8 cellular contexts compared by ENCODE assay signal in genomic region chr7:33129806-33130153, GRCh38. TPM values are rescaled to one million over a fixed set of nuclear protein-coding genes. Genes with fewer than 3 reads are reported as not detected.
DNase-seq lines count a peak whose midpoint lies in the region; ATAC-seq and TF ChIP-seq lines count a peak whose summit lies in the region.

No MANE protein-coding gene starts in this region.

- H3K4me2 ChIP-seq in IMR-90 (ENCODE audit: low read depth, low read length) = peak overlapping the region; percentile 80

- H3K36me3 ChIP-seq in CD4-positive, alpha-beta memory T cell (ENCODE audit: insufficient read depth, low read length) = no peaks in the 10 kb centered on the region
- H3K36me3 ChIP-seq in IMR-90 (ENCODE audit: control insufficient read depth, insufficient read depth, low read length) = no peaks in the 10 kb centered on the region
- no peaks in the 10 kb centered on the region for H3K36me3 ChIP-seq in right lobe of liver
- H3K36me3 ChIP-seq in tibial nerve = peaks cover 0 to 3% (median 0%) of the 10 kb centered on the region in 3 donors

- POLR2A ChIA-PET in CD4-positive, alpha-beta memory T cell (lab: Charles Lee; ENCODE audit: partially characterized antibody) = interaction anchor here (0.5 to 3.0 kb wide), 5 partner anchors 20 to 634 kb away, joined by 3 to 16 read pairs (median 5); partner anchors contain the start of genes AVL9, NT5C3A and RP9
- POLR2A ChIA-PET in IMR-90 (lab: Charles Lee; ENCODE audit: unreplicated experiment) = interaction anchor here (0.9 kb wide), 1 partner anchor 10 kb away, joined by 3 read pairs; no protein-coding TSS in a partner anchor
- POLR2A ChIA-PET in MCF 10A (lab: Yijun Ruan, JAX) = interaction anchor here (0.8 to 1.7 kb wide), 2 partner anchors 21 to 29 kb away, joined by 3 to 15 read pairs; partner anchors contain the start of gene RP9

- no peak for TF ChIP-seq CTCF in IMR-90 (conservative IDR thresholded peaks at IDR 0.05; ENCODE audit: low read depth, low read length)
- no peak for TF ChIP-seq CTCF in MCF 10A (IDR thresholded peaks at IDR 0.05; ENCODE audit: unreplicated experiment)
- TF ChIP-seq CTCF in right lobe of liver (IDR thresholded peaks at IDR 0.05) = no peak
- TF ChIP-seq CTCF in tibial nerve (IDR thresholded peaks at IDR 0.05) = no peak

- peak overlapping the region; percentile 42; the same call in 1 of the 2 replicates for H3K56ac ChIP-seq in IMR-90 (ENCODE audit: extremely low read depth, insufficient read depth, low read length)

- no peak overlapping the region for H3K18ac ChIP-seq in IMR-90 (ENCODE audit: low read depth, low read length)

- H3K27ac ChIP-seq in CD4-positive, alpha-beta memory T cell (ENCODE audit: low read depth, low read length) = peak overlapping the region; percentile 66
- peak overlapping the region; percentile 35 for H3K27ac ChIP-seq in IMR-90 (ENCODE audit: insufficient read depth, low read length)
- peak overlapping the region in 1 of 3 donors; percentile 67 for H3K27ac ChIP-seq in right lobe of liver
- H3K27ac ChIP-seq in tibial nerve = peak overlapping the region in 3 of 4 donors; percentile 83 to 92 (median 84)

- no peak overlapping the region for H2AK9ac ChIP-seq in IMR-90 (replicated peaks; ENCODE audit: low read depth, low read length, poor library complexity)

- H3K4me3 ChIP-seq in CD4-positive, alpha-beta memory T cell (ENCODE audit: low read length in 2 of 2) = peak overlapping the region; percentile 74 to 81
- H3K4me3 ChIP-seq in IMR-90 (ENCODE audit: insufficient read depth, low read depth, low read length) (peak overlapping the region; percentile 67), right lobe of liver (peak overlapping the region; percentile 70 to 71 (median 71)), tibial nerve (peak overlapping the region; percentile 58 to 89 (median 76))

- in situ Hi-C loops in IMR-90 (cut with MboI; ENCODE audit: low sequenced_read_pairs) = no loop called here

- no peak overlapping the region for H2BK20ac ChIP-seq in IMR-90 (ENCODE audit: low read depth, low read length)

- H3K27ac Mint-ChIP-seq in CD4-positive, alpha-beta memory T cell = peak overlapping the region; percentile 88 to 97 (median 96)
- peak overlapping the region; percentile 76 for H3K27ac Mint-ChIP-seq in MCF 10A (ENCODE audit: low read depth, unreplicated experiment)

- no peaks in the 10 kb centered on the region for H3K27me3 ChIP-seq in CD4-positive, alpha-beta memory T cell (ENCODE audit: insufficient read depth, low read length)
- H3K27me3 ChIP-seq in IMR-90 (ENCODE audit: control insufficient read depth, insufficient read depth, low read length) (no peaks in the 10 kb centered on the region), right lobe of liver (no peaks in the 10 kb centered on the region), tibial nerve (no peaks in the 10 kb centered on the region)

- TF ChIP-seq EP300 in tibial nerve (IDR thresholded peaks at IDR 0.05) = no peak

- peak overlapping the region; percentile 96 to 98 (median 97) for H3K4me3 Mint-ChIP-seq in CD4-positive, alpha-beta memory T cell
- H3K4me3 Mint-ChIP-seq in MCF 10A (ENCODE audit: unreplicated experiment) = peak overlapping the region; percentile 89

- H3K4ac ChIP-seq in IMR-90 (ENCODE audit: low read depth, low read length) = 0 out of 2 replicates have a peak overlapping the region, but pooled peaks have one; percentile 38

- H3K14ac ChIP-seq in IMR-90 (replicated peaks; ENCODE audit: low read depth, low read length) = peak overlapping the region; percentile 35

- no peak overlapping the region for H2BK120ac ChIP-seq in IMR-90 (ENCODE audit: low read depth, low read length)

- H3K36me3 Mint-ChIP-seq in CD4-positive, alpha-beta memory T cell = peaks cover 7 to 8% of the 10 kb centered on the region in 2 donors
- no peaks in the 10 kb centered on the region for H3K36me3 Mint-ChIP-seq in MCF 10A (ENCODE audit: insufficient read depth, unreplicated experiment)

- WGBS in IMR-90 (ENCODE audit: extremely low coverage in 2 of 2, insufficient read length in 1 of 2), 2 experiments = no CpG with 5 or more reads among the region's 11 CpGs
- WGBS in right lobe of liver (ENCODE audit: insufficient coverage, low coverage, low lambda C conversion rate, missing lambda C conversion rate) = 0% methylated on average over 10 of the region's 11 CpGs
- WGBS in tibial nerve, 2 donors = 1% methylated on average over 11 of the region's 11 CpGs

- H2BK5ac ChIP-seq in IMR-90 (ENCODE audit: low read depth, low read length, poor library complexity, severe bottlenecking) = peak overlapping the region; percentile 54

- peaks cover 4 to 13% of the 10 kb centered on the region in 2 experiments; a peak in 3 of 4 replicates for H3K79me1 ChIP-seq in IMR-90 (ENCODE audit: low read depth in 1 of 2, low read length in 2 of 2)

- dilution Hi-C loops in IMR-90 (cut with HindIII; ENCODE audit: low sequenced_read_pairs, unreplicated experiment) = no loop called here

- no peak for TF ChIP-seq RAD21 in IMR-90 (IDR thresholded peaks at IDR 0.05; ENCODE audit: low read length)

- peak in 1 of 5 donors; percentile 48 for DNase-seq in CD4-positive, alpha-beta memory T cell
- no peak for DNase-seq in IMR-90
- no peak for DNase-seq in MCF 10A (ENCODE audit: unreplicated experiment)
- DNase-seq in right lobe of liver = no peak
- DNase-seq in tibial nerve (ENCODE audit: low spot score in 2 of 2) = no peak

- peaks cover 0 to 4% of the 10 kb centered on the region in 2 donors for H3K27me3 Mint-ChIP-seq in CD4-positive, alpha-beta memory T cell
- H3K27me3 Mint-ChIP-seq in MCF 10A (ENCODE audit: insufficient read depth, unreplicated experiment) = no peaks in the 10 kb centered on the region

- peak overlapping the region; percentile 44; the same call in 1 of the 2 replicates for H3K23ac ChIP-seq in IMR-90 (ENCODE audit: low read depth, low read length)

- CTCF ChIA-PET in CD4-positive, alpha-beta memory T cell (lab: Charles Lee; ENCODE audit: partially characterized antibody) = interaction anchor here (0.8 to 1.4 kb wide), 4 partner anchors 17 to 67 kb away, joined by 3 to 8 read pairs (median 4); partner anchors contain the start of genes NT5C3A and RP9
- CTCF ChIA-PET in IMR-90 (lab: Yijun Ruan, JAX) = interaction anchor here (0.6 to 1.0 kb wide), 2 partner anchors 21 to 931 kb away, joined by 3 read pairs; partner anchors contain the start of gene RP9
- CTCF ChIA-PET in MCF 10A (lab: Yijun Ruan, JAX) = interaction anchor here (0.6 to 0.8 kb wide), 5 partner anchors 10 to 281 kb away, joined by 3 to 4 read pairs (median 3); no protein-coding TSS in a partner anchor

- intact Hi-C loops in CD4-positive, alpha-beta memory T cell (cut with micrococcal nuclease) = loop anchor here (1.0 to 2.0 kb wide), 6 partner anchors 20 to 639 kb away; partner anchors contain the start of genes AVL9, KBTBD2, LSM5 and NT5C3A
- intact Hi-C loops in IMR-90 (cut with micrococcal nuclease) (no loop called here), MCF 10A (cut with micrococcal nuclease) (loop anchor here (2.0 kb wide), 1 partner anchor 21 kb away; the partner anchor contains the start of gene RP9), right lobe of liver (cut with DNase I) (no loop called here)

- ATAC-seq in IMR-90 (ENCODE audit: low read depth) (peak; percentile 5; the same call in 1 of the 2 replicates), right lobe of liver (peak; percentile 2 to 19 (median 8)), HG03457 (IDR thresholded peaks at IDR 0.05; ENCODE audit: unreplicated experiment) (no peak), GM21526 (IDR thresholded peaks at IDR 0.05; ENCODE audit: low FRiP score, unreplicated experiment) (no peak), GM21360 (IDR thresholded peaks at IDR 0.05; ENCODE audit: unreplicated experiment) (no peak)

- peak overlapping the region; percentile 71 for H3K9ac ChIP-seq in IMR-90 (ENCODE audit: low read depth, low read length)

- H4K91ac ChIP-seq in IMR-90 (ENCODE audit: insufficient read depth, low read depth, low read length) = peak overlapping the region; percentile 1; the same call in 1 of the 2 replicates

- no peaks in the 10 kb centered on the region for H3K9me1 ChIP-seq in IMR-90 (ENCODE audit: insufficient read depth, low read length)

- BruUV-seq in IMR-90 (replicated peaks; lab: Mats Ljungman, UMichigan) (no TSS peak), MCF 10A (replicated peaks; lab: Mats Ljungman, UMichigan) (no TSS peak)

- no peak for TF ChIP-seq POLR2A in IMR-90 (IDR thresholded peaks at IDR 0.05; ENCODE audit: low read depth, low read length)
- no peak for TF ChIP-seq POLR2A in right lobe of liver (IDR thresholded peaks at IDR 0.05)
- TF ChIP-seq POLR2A in tibial nerve (IDR thresholded peaks at IDR 0.05) = no peak

- H3K4me1 ChIP-seq in CD4-positive, alpha-beta memory T cell (ENCODE audit: insufficient read depth, low read length) = peaks cover 15% of the 10 kb centered on the region
- H3K4me1 ChIP-seq in IMR-90 (ENCODE audit: control insufficient read depth, insufficient read depth, low read length) = no peaks in the 10 kb centered on the region
- peaks cover 0 to 9% (median 0%) of the 10 kb centered on the region in 4 donors for H3K4me1 ChIP-seq in right lobe of liver
- H3K4me1 ChIP-seq in tibial nerve = peaks cover 0 to 34% (median 12%) of the 10 kb centered on the region in 4 donors

- H3K4me1 Mint-ChIP-seq in CD4-positive, alpha-beta memory T cell = peaks cover 14 to 27% (median 16%) of the 10 kb centered on the region in 4 donors
- peaks cover 5% of the 10 kb centered on the region for H3K4me1 Mint-ChIP-seq in MCF 10A (ENCODE audit: insufficient read depth, unreplicated experiment)

- peak overlapping the region; percentile 94 for H2AFZ ChIP-seq in IMR-90 (replicated peaks; ENCODE audit: low read length, poor library complexity)

- no peaks in the 10 kb centered on the region for H4K20me1 ChIP-seq in IMR-90 (ENCODE audit: insufficient read depth, low read length)

- no peak overlapping the region for H2BK15ac ChIP-seq in IMR-90 (ENCODE audit: low read depth, low read length)

- H3K9me3 Mint-ChIP-seq in CD4-positive, alpha-beta memory T cell = peaks cover 0 to 4% (median 0%) of the 10 kb centered on the region in 8 donors
- no peaks in the 10 kb centered on the region for H3K9me3 Mint-ChIP-seq in MCF 10A (ENCODE audit: unreplicated experiment)

- peak overlapping the region; percentile 14 to 88; a peak in 2 of 4 replicates for H4K8ac ChIP-seq in IMR-90 (ENCODE audit: low read depth in 2 of 2, low read length in 2 of 2)

- no peak overlapping the region; the same call in 1 of the 2 replicates for H4K5ac ChIP-seq in IMR-90 (ENCODE audit: low read depth, low read length)

- H3K9me3 ChIP-seq in CD4-positive, alpha-beta memory T cell (ENCODE audit: control insufficient read depth in 1 of 2, low read length in 2 of 2) = no peaks in the 10 kb centered on the region
- H3K9me3 ChIP-seq in IMR-90 (ENCODE audit: control insufficient read depth, insufficient read depth, low read length) = no peaks in the 10 kb centered on the region
- no peaks in the 10 kb centered on the region for H3K9me3 ChIP-seq in right lobe of liver
- H3K9me3 ChIP-seq in tibial nerve = no peaks in the 10 kb centered on the region

- H2AK5ac ChIP-seq in IMR-90 (ENCODE audit: low read depth, low read length) = no peak overlapping the region

RNA-seq across cellular contexts. Expression of gene BBS9, which starts 0.4 kb away (rescaled TPM):
- total RNA-seq in CD4-positive, alpha-beta memory T cell = 10 to 100 TPM; 27.0 to 27.3 TPM
- 10 to 100 TPM; 13.9 to 22.5 TPM for polyA plus RNA-seq in CD4-positive, alpha-beta memory T cell
- total RNA-seq in IMR-90 (2012; rRNA removed) = 9.5 and 11.9 TPM in 2 replicates
- 6.5 and 7.9 TPM in 2 replicates for polyA plus RNA-seq in IMR-90 (2012; rRNA removed)
- polyA plus RNA-seq in IMR-90 (2012; cell fraction: cytosol; rRNA removed) = 2.5 and 3.6 TPM in 2 replicates
- polyA plus RNA-seq in IMR-90 (2012; cell fraction: nucleus; rRNA removed; ENCODE audit: low replicate concordance) = 1.9 and 7.4 TPM in 2 replicates
- total RNA-seq in MCF 10A (2022) = 5.1 and 7.2 TPM in 2 replicates
- 1 to 10 TPM; 3.0 to 8.0 (median 6.6) TPM for total RNA-seq in right lobe of liver
- 10 to 100 TPM; 22.0 to 72.5 (median 35.9) TPM for total RNA-seq in tibial nerve

RNA-seq across cellular contexts. Expression of gene RP9, which starts 20.6 kb away (rescaled TPM):
- total RNA-seq in CD4-positive, alpha-beta memory T cell = 10 to 100 TPM; 17.5 to 17.7 TPM
- 10 to 100 TPM; 15.1 to 23.9 TPM for polyA plus RNA-seq in CD4-positive, alpha-beta memory T cell
- 9.5 and 14.7 TPM in 2 replicates for total RNA-seq in IMR-90 (2012; rRNA removed)
- 18.1 and 18.3 TPM in 2 replicates for polyA plus RNA-seq in IMR-90 (2012; rRNA removed)
- polyA plus RNA-seq in IMR-90 (2012; cell fraction: cytosol; rRNA removed) = 5.6 and 7.2 TPM in 2 replicates
- polyA plus RNA-seq in IMR-90 (2012; cell fraction: nucleus; rRNA removed; ENCODE audit: low replicate concordance) = 7.2 and 14.9 TPM in 2 replicates
- 29.1 and 32.1 TPM in 2 replicates for total RNA-seq in MCF 10A (2022)
- 1 to 10 TPM; 3.4 to 5.8 (median 4.8) TPM for total RNA-seq in right lobe of liver
- 10 to 100 TPM in 3 of 4 donors, 1 to 10 TPM in 1; 7.5 to 22.9 (median 16.9) TPM for total RNA-seq in tibial nerve

Comparison
In these comparisons a context has a peak if more than half of its experiments do, and no peak if none do; other contexts are left out.
1. ATAC-seq: peak in IMR-90 (single experiment) and right lobe of liver (4 of 4); none in HG03457 (single experiment), GM21526 (single experiment) and GM21360 (single experiment).
2. intact Hi-C loops: an anchor here in CD4-positive, alpha-beta memory T cell (1.0 to 2.0 kb wide) and MCF 10A (2.0 kb wide); none called in IMR-90 and right lobe of liver.
3. Peak in every context shown above with its lines, with median percentiles within 50 percentile points of each other: H3K4me3 ChIP-seq.